In the genomic region with DNA sequence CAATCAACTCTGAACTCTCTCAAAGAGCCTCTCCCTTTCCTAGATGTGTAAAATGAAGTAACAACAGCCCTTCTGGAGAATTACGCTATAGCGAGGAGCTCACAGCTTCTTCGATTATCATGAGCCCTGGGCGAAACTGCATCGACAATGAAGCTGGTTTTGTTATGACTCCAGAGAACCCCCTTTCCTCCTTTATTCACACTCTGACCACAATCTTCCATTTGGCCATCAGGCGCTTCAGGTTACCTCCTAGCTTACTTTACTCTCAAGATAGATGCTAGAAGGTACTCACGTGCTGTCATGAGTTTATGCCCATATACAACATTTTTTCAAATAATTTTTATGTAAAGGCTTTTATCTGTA, we compare ENCODE assay signal across 17 cellular contexts.
DNase-seq lines count a peak whose midpoint lies in the region; ATAC-seq lines count a peak whose summit lies in the region.
"Had no signal": no experiment of that assay in that cellular context is flagged by ENCODE, and none has a peak within 500 bp of the region (broad histone marks: within the 10 kb centered on the region; RNA-seq: fewer than 3 reads in every experiment).

No MANE protein-coding gene starts in this region.

- no peak overlapping the region for H3K27ac Mint-ChIP-seq in activated CD4-positive, alpha-beta memory T cell treated with anti-CD3 and anti-CD28 coated beads for 36 hours
- no peak overlapping the region for H3K27ac Mint-ChIP-seq in activated CD4-positive, alpha-beta memory T cell treated with anti-CD3 and anti-CD28 coated beads, Interleukin-2, amount 10 ng/mL, durations not matched to agents 7 days and 5 days

- peaks cover 9% of the 10 kb centered on the region for H3K4me1 Mint-ChIP-seq in activated CD4-positive, alpha-beta memory T cell treated with anti-CD3 and anti-CD28 coated beads for 36 hours (ENCODE audit: low read depth)
- H3K4me1 Mint-ChIP-seq in activated CD4-positive, alpha-beta memory T cell treated with anti-CD3 and anti-CD28 coated beads, Interleukin-2, amount 10 ng/mL, durations not matched to agents 7 days and 5 days, result peaks cover 28% of the 10 kb centered on the region

- H3K9me3 Mint-ChIP-seq in activated CD4-positive, alpha-beta memory T cell treated with anti-CD3 and anti-CD28 coated beads for 36 hours, result no peaks in the 10 kb centered on the region
- H3K9me3 Mint-ChIP-seq in activated CD4-positive, alpha-beta memory T cell treated with anti-CD3 and anti-CD28 coated beads, Interleukin-2, amount 10 ng/mL, durations not matched to agents 7 days and 5 days, result no peaks in the 10 kb centered on the region

- no peak for ATAC-seq in HG03139 (IDR thresholded peaks at IDR 0.05; ENCODE audit: unreplicated experiment)

- no peak overlapping the region for H3K4me3 Mint-ChIP-seq in activated CD4-positive, alpha-beta memory T cell treated with anti-CD3 and anti-CD28 coated beads for 36 hours
- no peak overlapping the region for H3K4me3 Mint-ChIP-seq in activated CD4-positive, alpha-beta memory T cell treated with anti-CD3 and anti-CD28 coated beads, Interleukin-2, amount 10 ng/mL, durations not matched to agents 7 days and 5 days

- no peaks in the 10 kb centered on the region for H3K36me3 Mint-ChIP-seq in activated CD4-positive, alpha-beta memory T cell treated with anti-CD3 and anti-CD28 coated beads for 36 hours
- H3K36me3 Mint-ChIP-seq in activated CD4-positive, alpha-beta memory T cell treated with anti-CD3 and anti-CD28 coated beads, Interleukin-2, amount 10 ng/mL, durations not matched to agents 7 days and 5 days (ENCODE audit: low read depth), result no peaks in the 10 kb centered on the region

- POLR2A ChIA-PET in activated CD4-positive, alpha-beta memory T cell treated with anti-CD3 and anti-CD28 coated beads for 36 hours (lab: Charles Lee), result no interaction called here
- POLR2A ChIA-PET in activated CD4-positive, alpha-beta memory T cell treated with anti-CD3 and anti-CD28 coated beads, Interleukin-2, amount 10 ng/mL, durations not matched to agents 7 days and 5 days (lab: Charles Lee), result no interaction called here

- DNase-seq in activated CD4-positive, alpha-beta memory T cell treated with anti-CD3 and anti-CD28 coated beads for 36 hours, result peak; percentile 13
- DNase-seq in activated CD4-positive, alpha-beta memory T cell treated with anti-CD3 and anti-CD28 coated beads, Interleukin-2, amount 10 ng/mL, durations not matched to agents 7 days and 5 days, result no peak
- DNase-seq in stimulated activated CD4-positive, alpha-beta T cell treated with anti-CD3 and anti-CD28 coated beads, Interleukin-15, amount 100 ng/mL, for 24 hours, result peak; percentile 23
- no peak for DNase-seq in stimulated activated CD4-positive, alpha-beta T cell treated with anti-CD3 and anti-CD28 coated beads, Interleukin-4, amount 100 ng/mL, for 4 hours
- DNase-seq in epithelial cell of prostate (ENCODE audit: low read depth, low spot score), result no peak
- no peak for DNase-seq in OCI-M2 (lab: John Stamatoyannopoulos, UW; ENCODE audit: unreplicated experiment)
- DNase-seq in NCI-H446 (lab: John Stamatoyannopoulos, UW), result no peak
- DNase-seq: C1 segment of cervical spinal cord; EL; H7; KG1; NCI-H1092; NCI-H1694; NCI-H2107; NK-92 treated with Interleukin-12 subunit alpha and Interleukin-12 subunit beta, amount 100 ng/mL, for 24 hours; OCI-M1 had no signal

- no peaks in the 10 kb centered on the region for H3K27me3 Mint-ChIP-seq in activated CD4-positive, alpha-beta memory T cell treated with anti-CD3 and anti-CD28 coated beads for 36 hours
- H3K27me3 Mint-ChIP-seq in activated CD4-positive, alpha-beta memory T cell treated with anti-CD3 and anti-CD28 coated beads, Interleukin-2, amount 10 ng/mL, durations not matched to agents 7 days and 5 days, result peaks cover 2% of the 10 kb centered on the region

- CTCF ChIA-PET in activated CD4-positive, alpha-beta memory T cell treated with anti-CD3 and anti-CD28 coated beads for 36 hours (lab: Charles Lee), result no interaction called here
- CTCF ChIA-PET in activated CD4-positive, alpha-beta memory T cell treated with anti-CD3 and anti-CD28 coated beads, Interleukin-2, amount 10 ng/mL, durations not matched to agents 7 days and 5 days (lab: Charles Lee), result interaction anchor here (1.2 kb wide), 1 partner anchor 8 kb away, joined by 3 read pairs; no protein-coding TSS in a partner anchor

- H3K27ac ChIP-seq in epithelial cell of prostate, result peak overlapping the region; percentile 67

- intact Hi-C loops in activated CD4-positive, alpha-beta memory T cell treated with anti-CD3 and anti-CD28 coated beads for 36 hours (cut with micrococcal nuclease), result no loop called here

Comparison
In these comparisons a context has a peak if more than half of its experiments do, and no peak if none do; other contexts are left out.
1. DNase-seq: peak in activated CD4-positive, alpha-beta memory T cell treated with anti-CD3 and anti-CD28 coated beads for 36 hours (single experiment) and stimulated activated CD4-positive, alpha-beta T cell treated with anti-CD3 and anti-CD28 coated beads, Interleukin-15, amount 100 ng/mL, for 24 hours (single experiment); none in activated CD4-positive, alpha-beta memory T cell treated with anti-CD3 and anti-CD28 coated beads, Interleukin-2, amount 10 ng/mL, durations not matched to agents 7 days and 5 days (single experiment), stimulated activated CD4-positive, alpha-beta T cell treated with anti-CD3 and anti-CD28 coated beads, Interleukin-4, amount 100 ng/mL, for 4 hours (0 of 2), epithelial cell of prostate (single experiment), OCI-M2 (single experiment) and NCI-H446 (0 of 2).